8 cellular contexts compared by ENCODE assay signal in genomic region chr14:21940887-21941855, GRCh38.
DNase-seq lines count a peak whose midpoint lies in the region; ATAC-seq and TF ChIP-seq lines count a peak whose summit lies in the region.

No MANE protein-coding gene starts in this region.

- H3K27ac ChIP-seq in A673 (ENCODE audit: low read depth, low read length, poor library complexity, severe bottlenecking) (no peak overlapping the region), neuronal stem cell (replicated peaks; ENCODE audit: low read length) (no peak overlapping the region)

- no peak overlapping the region for H3K4me3 ChIP-seq in A673 (ENCODE audit: low read depth, low read length, poor library complexity, severe bottlenecking)
- H3K4me3 ChIP-seq in choroid plexus epithelial cell (ENCODE audit: low read depth, low read length) = no peak overlapping the region
- H3K4me3 ChIP-seq in neuronal stem cell (ENCODE audit: low read length in 2 of 2) = no peak overlapping the region

- CTCF ChIA-PET in A673 (lab: Charles Lee) = no interaction called here

- H3K9me3 ChIP-seq in A673 (ENCODE audit: low read depth, low read length, poor library complexity, severe bottlenecking) (no peaks in the 10 kb centered on the region), neuronal stem cell (replicated peaks in 1 of 2; ENCODE audit: control insufficient read depth in 2 of 2, insufficient read depth in 1 of 2, low read depth in 1 of 2, low read length in 2 of 2) (no peaks in the 10 kb centered on the region)

- intact Hi-C loops in A673 (cut with micrococcal nuclease; ENCODE audit: unreplicated experiment) = no loop called here

- no peaks in the 10 kb centered on the region for H3K9me3 Mint-ChIP-seq in stimulated activated naive B cell treated with anti-CD40 and anti-IgM and Interleukin-4, amounts not matched to agents 10 μg/mL and 1 μg/mL and 100 μg/mL, for 72 hours

- no peak overlapping the region for H3K23ac ChIP-seq in neuronal stem cell (ENCODE audit: low read depth, low read length, poor library complexity)

- ATAC-seq in SK-N-SH treated with all-trans-retinoic acid at 6 μM for 48 hours = peak; percentile 50; the same call in 2 of the 3 replicates
- ATAC-seq in HG03280 (IDR thresholded peaks at IDR 0.05; ENCODE audit: unreplicated experiment) = no peak
- ATAC-seq in stimulated activated naive B cell treated with anti-CD40 and anti-IgM and Interleukin-4, amounts not matched to agents 10 μg/mL and 1 μg/mL and 100 μg/mL, for 72 hours (replicated peaks) = no peak

- H4K8ac ChIP-seq in neuronal stem cell (ENCODE audit: low read depth, low read length) = no peak overlapping the region

- H3K27me3 ChIP-seq in A673 (replicated peaks; ENCODE audit: insufficient read depth, low read depth, low read length, poor library complexity) = no peaks in the 10 kb centered on the region
- peaks cover 0 to 4% (median 0%) of the 10 kb centered on the region in 3 experiments for H3K27me3 ChIP-seq in neuronal stem cell (ENCODE audit: control insufficient read depth in 3 of 3, insufficient read depth in 3 of 3, low read depth in 1 of 3, low read length in 3 of 3)

- no CpG with 5 or more reads among the region's 7 CpGs for WGBS in neuronal stem cell (ENCODE audit: extremely low coverage in 2 of 2, insufficient read length in 2 of 2, insufficient replicate concordance in 1 of 2), 2 donors

- H2BK15ac ChIP-seq in neuronal stem cell (ENCODE audit: low read length) = no peak overlapping the region

- H3K27me3 Mint-ChIP-seq in stimulated activated naive B cell treated with anti-CD40 and anti-IgM and Interleukin-4, amounts not matched to agents 10 μg/mL and 1 μg/mL and 100 μg/mL, for 72 hours = peaks cover 13 to 35% of the 10 kb centered on the region in 2 donors

- H3K18ac ChIP-seq in neuronal stem cell (ENCODE audit: low read length) = no peak overlapping the region

- H3K4me3 Mint-ChIP-seq in stimulated activated naive B cell treated with anti-CD40 and anti-IgM and Interleukin-4, amounts not matched to agents 10 μg/mL and 1 μg/mL and 100 μg/mL, for 72 hours = no peak overlapping the region

- no peak overlapping the region for H3K9ac ChIP-seq in neuronal stem cell (ENCODE audit: low read depth, low read length, poor library complexity)

- H3K27ac Mint-ChIP-seq in stimulated activated naive B cell treated with anti-CD40 and anti-IgM and Interleukin-4, amounts not matched to agents 10 μg/mL and 1 μg/mL and 100 μg/mL, for 72 hours = no peak overlapping the region

- no peak overlapping the region for H3K14ac ChIP-seq in neuronal stem cell (ENCODE audit: low read length)

- no peak overlapping the region for H2BK12ac ChIP-seq in neuronal stem cell (ENCODE audit: low read length)

- H4K91ac ChIP-seq in neuronal stem cell (ENCODE audit: low read depth, low read length, poor library complexity) = no peak overlapping the region

- H3K36me3 ChIP-seq in A673 (ENCODE audit: insufficient read depth, low read length, poor library complexity, severe bottlenecking) (no peaks in the 10 kb centered on the region), neuronal stem cell (replicated peaks in 1 of 2; ENCODE audit: control insufficient read depth in 2 of 2, insufficient read depth in 2 of 2, low read length in 2 of 2) (no peaks in the 10 kb centered on the region)

- BruUV-seq in A673 (replicated peaks; lab: Mats Ljungman, UMichigan) = no TSS peak

- H3K36me3 Mint-ChIP-seq in stimulated activated naive B cell treated with anti-CD40 and anti-IgM and Interleukin-4, amounts not matched to agents 10 μg/mL and 1 μg/mL and 100 μg/mL, for 72 hours = no peaks in the 10 kb centered on the region

- H2BK120ac ChIP-seq in neuronal stem cell (ENCODE audit: low read depth, low read length) = no peak overlapping the region

- H2AFZ ChIP-seq in neuronal stem cell (ENCODE audit: low read length) = no peak overlapping the region

- no peak overlapping the region for H2AK5ac ChIP-seq in neuronal stem cell (ENCODE audit: low read depth, low read length)

- no peaks in the 10 kb centered on the region for H3K4me1 ChIP-seq in A673 (ENCODE audit: insufficient read depth, low read length, poor library complexity, severe bottlenecking)
- H3K4me1 ChIP-seq in neuronal stem cell (ENCODE audit: control insufficient read depth in 2 of 2, insufficient read depth in 1 of 2, low read depth in 1 of 2, low read length in 2 of 2) = no peaks in the 10 kb centered on the region

- TF ChIP-seq CTCF in A673 (conservative IDR thresholded peaks at IDR 0.05; ENCODE audit: low read depth, low read length) = peak; percentile 60
- TF ChIP-seq CTCF in GM12872 (IDR thresholded peaks at IDR 0.05; ENCODE audit: insufficient read depth, low read depth, low read length) = peak; percentile 67
- TF ChIP-seq CTCF in choroid plexus epithelial cell (conservative IDR thresholded peaks at IDR 0.05; ENCODE audit: low read depth, low read length) = peak; percentile 65

- no peaks in the 10 kb centered on the region for H3K79me1 ChIP-seq in neuronal stem cell (ENCODE audit: low read depth, low read length)

- H2BK5ac ChIP-seq in neuronal stem cell (ENCODE audit: low read length) = no peak overlapping the region

- DNase-seq in A673 (ENCODE audit: low spot score) (peak; percentile 53), choroid plexus epithelial cell (ENCODE audit: low read depth) (peak; percentile 27), neuronal stem cell (ENCODE audit: low spot score) (peak; percentile 12), NCI-H510A treated with DMSO at 0.1 percent for 48 hours (lab: John Stamatoyannopoulos, UW) (no peak)
- DNase-seq in stimulated activated naive B cell treated with anti-CD40 and anti-IgM and Interleukin-4, amounts not matched to agents 10 μg/mL and 1 μg/mL and 100 μg/mL, for 72 hours = no peak

- H3K4me1 Mint-ChIP-seq in stimulated activated naive B cell treated with anti-CD40 and anti-IgM and Interleukin-4, amounts not matched to agents 10 μg/mL and 1 μg/mL and 100 μg/mL, for 72 hours = peaks cover 2 to 4% of the 10 kb centered on the region in 2 donors

- H3K4ac ChIP-seq in neuronal stem cell (ENCODE audit: low read length) = no peak overlapping the region

- H3K4me2 ChIP-seq in neuronal stem cell (ENCODE audit: insufficient read depth, low read length, poor library complexity, severe bottlenecking) = no peak overlapping the region

- POLR2A ChIA-PET in A673 (lab: Charles Lee; ENCODE audit: low non-redundant PET) = no interaction called here

TF ChIP-seq in SK-N-SH treated with all-trans-retinoic acid at 6 μM for 48 hours, 23 proteins besides CTCF, POLR2A, EP300 and RAD21 (continues in another document):
- TF ChIP-seq GLIS3 (CRISPR knock-in tag; IDR thresholded peaks at IDR 0.05) (no peak), ZC3H10 (CRISPR knock-in tag; IDR thresholded peaks at IDR 0.05) (no peak), POU6F1 (CRISPR knock-in tag; IDR thresholded peaks at IDR 0.05; ENCODE audit: borderline replicate concordance, low read depth) (no peak), PPARA (CRISPR knock-in tag; IDR thresholded peaks at IDR 0.05; ENCODE audit: borderline replicate concordance) (no peak), ZNF565 (CRISPR knock-in tag; conservative IDR thresholded peaks at IDR 0.05; ENCODE audit: low read depth) (no peak), SNAI2 (CRISPR knock-in tag; IDR thresholded peaks at IDR 0.05) (no peak), ISL1 (CRISPR knock-in tag; IDR thresholded peaks at IDR 0.05) (no peak), TCF4 (CRISPR knock-in tag; IDR thresholded peaks at IDR 0.05; ENCODE audit: borderline replicate concordance) (no peak), TSHZ2 (CRISPR knock-in tag; IDR thresholded peaks at IDR 0.05) (no peak)

Comparison
In these comparisons a context has a peak if more than half of its experiments do, and no peak if none do; other contexts are left out.
1. DNase-seq: peak in A673 (single experiment), choroid plexus epithelial cell (single experiment) and neuronal stem cell (single experiment); none in NCI-H510A treated with DMSO at 0.1 percent for 48 hours (single experiment) and stimulated activated naive B cell treated with anti-CD40 and anti-IgM and Interleukin-4, amounts not matched to agents 10 μg/mL and 1 μg/mL and 100 μg/mL, for 72 hours (single experiment).
2. Peak in every context shown above with its lines, with median percentiles within 50 percentile points of each other: CTCF ChIP-seq.